In the genomic region with DNA sequence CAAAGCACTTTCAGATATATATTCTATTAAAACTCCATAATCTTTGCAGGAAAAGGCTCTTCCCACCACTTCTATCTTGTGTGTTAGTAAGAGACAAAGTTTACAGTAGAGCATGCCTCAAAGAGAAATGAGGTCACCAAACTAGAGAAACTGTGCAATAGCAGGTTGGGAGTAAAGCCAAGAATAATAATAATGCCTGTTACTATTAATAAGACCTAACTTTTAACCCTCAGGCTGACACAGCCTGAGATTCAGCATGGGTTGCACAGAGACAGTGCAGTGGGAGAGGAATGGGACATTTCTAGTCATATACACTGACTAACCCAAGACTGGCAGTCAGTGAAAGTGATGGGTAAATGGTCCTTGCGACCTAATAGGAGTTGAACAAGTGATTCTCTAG, we compare ENCODE assay signal across 22 cellular contexts.
DNase-seq lines count a peak whose midpoint lies in the region; ATAC-seq and TF ChIP-seq lines count a peak whose summit lies in the region.
"Had no signal": no experiment of that assay in that cellular context is flagged by ENCODE, and none has a peak within 500 bp of the region (broad histone marks: within the 10 kb centered on the region; RNA-seq: fewer than 3 reads in every experiment).

No MANE protein-coding gene starts in this region.

- intact Hi-C loops in head of caudate nucleus (cut with DNase I): no loop called here

- H3K4me3 ChIP-seq in astrocyte of the spinal cord (ENCODE audit: low read depth, low read length) (no peak overlapping the region), fibroblast of mammary gland (ENCODE audit: control insufficient read depth, low read depth, low read length) (no peak overlapping the region)
- H3K4me3 ChIP-seq: SJSA1 had no signal

- in situ Hi-C loops in astrocyte of the spinal cord (cut with HindIII; ENCODE audit: low sequenced_read_pairs): no loop called here

- DNase-seq in EH (ENCODE audit: low read depth): peak; percentile 54
- peak; percentile 85 for DNase-seq in astrocyte of the spinal cord (ENCODE audit: low read depth, low spot score)
- DNase-seq in fibroblast of mammary gland (ENCODE audit: low read depth): peak; percentile 79
- peak; percentile 71 for DNase-seq in non-pigmented ciliary epithelial cell (ENCODE audit: low read depth)
- no peak for DNase-seq in NCI-H1694 (lab: John Stamatoyannopoulos, UW)
- DNase-seq in head of caudate nucleus: no peak
- DNase-seq in effector CD4-positive, alpha-beta T cell: no peak
- DNase-seq: activated CD4-positive, alpha-beta T cell treated with anti-CD3 and anti-CD28 coated beads for 36 hours; CD4-positive, CD25-positive, alpha-beta regulatory T cell; DMS153; glutamatergic neuron; HFFc6; KBM-7; mesenchymal stem cell; NCI-H1105; NCI-H774; nephron progenitor cell; stimulated activated naive CD8-positive, alpha-beta T cell treated with anti-CD3 and anti-CD28 coated beads, Interleukin-15, Interleukin-2, amounts not matched to agents 100 U/mL and 50 U/mL, for 24 hours; T1000 had no signal

- TF ChIP-seq CTCF in astrocyte of the spinal cord (IDR thresholded peaks at IDR 0.05; ENCODE audit: low read depth, low read length) (no peak), fibroblast of mammary gland (conservative IDR thresholded peaks at IDR 0.05; ENCODE audit: control insufficient read depth, insufficient read depth, low read depth, low read length) (no peak)

- no peak for ATAC-seq in HG02763 (IDR thresholded peaks at IDR 0.05; ENCODE audit: unreplicated experiment)
- ATAC-seq: activated CD4-positive, alpha-beta T cell treated with anti-CD3 and anti-CD28 coated beads for 36 hours; PC-3; stimulated activated naive CD8-positive, alpha-beta T cell treated with anti-CD3 and anti-CD28 coated beads, Interleukin-15, Interleukin-2, amounts not matched to agents 100 U/mL and 50 U/mL, for 24 hours had no signal

Comparison
In these comparisons a context has a peak if more than half of its experiments do, and no peak if none do; other contexts are left out.
1. DNase-seq: peak in EH (single experiment), astrocyte of the spinal cord (single experiment), fibroblast of mammary gland (single experiment) and non-pigmented ciliary epithelial cell (single experiment); none in NCI-H1694 (single experiment), head of caudate nucleus (0 of 42) and effector CD4-positive, alpha-beta T cell (single experiment).